Comparison of ENCODE assay signal across 1 cellular context in genomic region chr1:233081686-233082085, GRCh38.
TF ChIP-seq lines count a peak whose summit lies in the region.

No MANE protein-coding gene starts in this region.

TF ChIP-seq in GM23338, 12 proteins besides CTCF, POLR2A, EP300 and RAD21 (continued from another document):
- TF ChIP-seq ZNF462 (CRISPR knock-in tag; IDR thresholded peaks at IDR 0.05) = no peak
TF ChIP-seq in GM23338: peak in this region for 0.
